ENCODE assay signal across 13 cellular contexts in the genomic region with DNA sequence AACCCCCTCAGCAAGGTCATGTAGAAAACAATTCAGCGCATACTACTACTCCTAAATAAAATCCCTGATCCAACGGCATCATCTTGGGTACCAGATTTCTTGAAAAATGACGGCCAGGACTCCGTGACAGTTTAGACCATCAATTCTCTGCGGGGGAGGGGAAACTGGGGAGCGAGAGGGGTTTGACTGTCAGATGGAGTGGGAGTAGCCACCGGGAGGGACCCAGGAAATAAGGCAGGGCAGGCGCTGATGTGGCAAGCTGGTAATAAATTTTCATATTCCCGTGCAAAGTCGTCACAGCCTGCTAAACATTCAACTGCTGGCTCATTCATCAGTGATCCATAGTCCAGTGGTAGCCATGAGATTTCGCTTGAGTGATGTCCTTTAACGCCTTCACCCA. TPM values are rescaled to one million over a fixed set of nuclear protein-coding genes. Genes with fewer than 3 reads are reported as not detected.
DNase-seq lines count a peak whose midpoint lies in the region; ATAC-seq and TF ChIP-seq lines count a peak whose summit lies in the region.
"Had no signal": no experiment of that assay in that cellular context is flagged by ENCODE, and none has a peak within 500 bp of the region (broad histone marks: within the 10 kb centered on the region; RNA-seq: fewer than 3 reads in every experiment).

No MANE protein-coding gene starts in this region.

- POLR2A ChIA-PET in PC-9 (lab: Charles Lee; ENCODE audit: unreplicated experiment): no interaction called here

- H3K9me2 ChIP-seq in PC-9 (ENCODE audit: insufficient read depth): no peaks in the 10 kb centered on the region

- CTCF ChIA-PET in Calu3 (lab: Charles Lee): no interaction called here
- CTCF ChIA-PET in PC-9 (lab: Charles Lee): no interaction called here

- H3K36me3 Mint-ChIP-seq in Calu3 (ENCODE audit: insufficient read depth, unreplicated experiment) (no peaks in the 10 kb centered on the region), endodermal cell (ENCODE audit: low read depth) (no peaks in the 10 kb centered on the region), neural progenitor cell (no peaks in the 10 kb centered on the region)
- no peaks in the 10 kb centered on the region for H3K36me3 Mint-ChIP-seq in natural killer cell treated with Interleukin-12 subunit alpha and Interleukin-12 subunit beta and Interleukin-15 and Interleukin-18, amount 100 ng/mL, for 72 hours

- H3K9me3 ChIP-seq in PC-9 (ENCODE audit: insufficient read depth, low read depth): no peaks in the 10 kb centered on the region
- no peaks in the 10 kb centered on the region for H3K9me3 ChIP-seq in endodermal cell (ENCODE audit: control insufficient read depth, low read length)
- no peaks in the 10 kb centered on the region for H3K9me3 ChIP-seq in neural progenitor cell (ENCODE audit: low read depth)
- H3K9me3 ChIP-seq: ovary, uterus had no signal

- DNase-seq in Calu3: no peak
- DNase-seq in PC-9: no peak
- DNase-seq in endodermal cell: no peak
- DNase-seq in neural progenitor cell (ENCODE audit: low spot score): no peak
- DNase-seq in dermis blood vessel endothelial cell: no peak
- DNase-seq in natural killer cell treated with Interleukin-12 subunit alpha and Interleukin-12 subunit beta and Interleukin-15 and Interleukin-18, amount 100 ng/mL, for 72 hours (ENCODE audit: low spot score): no peak
- DNase-seq in hippocampal formation (lab: John Stamatoyannopoulos, UW): no peak
- DNase-seq: activated effector memory CD4-positive, alpha-beta T cell treated with anti-CD3 and anti-CD28 coated beads, Interleukin-2, amount 50 U/mL, for 16 hours; CD4-positive, alpha-beta T cell; effector CD8-positive, alpha-beta T cell; uterus had no signal

- H3K79me2 ChIP-seq in PC-9 (ENCODE audit: low read depth) (no peaks in the 10 kb centered on the region), neural progenitor cell (ENCODE audit: low read depth) (no peaks in the 10 kb centered on the region)

- BruUV-seq in Calu3 (replicated peaks; lab: Mats Ljungman, UMichigan) (no TSS peak), PC-9 (replicated peaks; lab: Mats Ljungman, UMichigan) (no TSS peak)

- H3K27me3 Mint-ChIP-seq in Calu3 (ENCODE audit: unreplicated experiment) (no peaks in the 10 kb centered on the region), endodermal cell (ENCODE audit: insufficient read depth) (peaks cover 44% of the 10 kb centered on the region), neural progenitor cell (ENCODE audit: insufficient read depth, low read depth) (no peaks in the 10 kb centered on the region)
- H3K27me3 Mint-ChIP-seq in natural killer cell treated with Interleukin-12 subunit alpha and Interleukin-12 subunit beta and Interleukin-15 and Interleukin-18, amount 100 ng/mL, for 72 hours: no peaks in the 10 kb centered on the region
- H3K27me3 Mint-ChIP-seq: CD4-positive, alpha-beta T cell had no signal

- H3K9ac ChIP-seq in endodermal cell (ENCODE audit: extremely low read depth, low read length, poor library complexity, severe bottlenecking) (no peak overlapping the region), neural progenitor cell (no peak overlapping the region)

- H3F3A ChIP-seq in PC-9 (ENCODE audit: insufficient read depth, low read depth) (no peaks in the 10 kb centered on the region), neural progenitor cell (ENCODE audit: low read depth) (no peaks in the 10 kb centered on the region)

- no peaks in the 10 kb centered on the region for H4K20me1 ChIP-seq in PC-9 (ENCODE audit: insufficient read depth)
- no peaks in the 10 kb centered on the region for H4K20me1 ChIP-seq in neural progenitor cell (ENCODE audit: low read depth)

- H3K4me2 ChIP-seq in PC-9 (peak overlapping the region; percentile 26; the same call in 1 of the 2 replicates), neural progenitor cell (peak overlapping the region; percentile 83)

- intact Hi-C loops in Calu3 (cut with micrococcal nuclease; ENCODE audit: unreplicated experiment) (no loop called here), PC-9 (cut with micrococcal nuclease; ENCODE audit: unreplicated experiment) (no loop called here)

- no peak overlapping the region for H3K27ac Mint-ChIP-seq in Calu3 (ENCODE audit: unreplicated experiment)
- H3K27ac Mint-ChIP-seq in endodermal cell: no peak overlapping the region
- no peak overlapping the region for H3K27ac Mint-ChIP-seq in neural progenitor cell
- no peak overlapping the region for H3K27ac Mint-ChIP-seq in natural killer cell treated with Interleukin-12 subunit alpha and Interleukin-12 subunit beta and Interleukin-15 and Interleukin-18, amount 100 ng/mL, for 72 hours
- H3K27ac Mint-ChIP-seq: CD4-positive, alpha-beta T cell had no signal

- no peaks in the 10 kb centered on the region for H3K4me1 Mint-ChIP-seq in Calu3 (ENCODE audit: low read depth, unreplicated experiment)
- peaks cover 14% of the 10 kb centered on the region for H3K4me1 Mint-ChIP-seq in endodermal cell
- peaks cover 16% of the 10 kb centered on the region for H3K4me1 Mint-ChIP-seq in neural progenitor cell
- H3K4me1 Mint-ChIP-seq in natural killer cell treated with Interleukin-12 subunit alpha and Interleukin-12 subunit beta and Interleukin-15 and Interleukin-18, amount 100 ng/mL, for 72 hours (ENCODE audit: low read depth in 2 of 2): no peaks in the 10 kb centered on the region

- H3K4me3 ChIP-seq in PC-9 (no peak overlapping the region), endodermal cell (ENCODE audit: low read length) (peak overlapping the region; percentile 79), neural progenitor cell (peak overlapping the region; percentile 49)
- H3K4me3 ChIP-seq: ovary, uterus had no signal

- H2AFZ ChIP-seq in PC-9 (no peak overlapping the region), neural progenitor cell (replicated peaks) (peak overlapping the region; percentile 38)

- no peak for ATAC-seq in natural killer cell treated with Interleukin-12 subunit alpha and Interleukin-12 subunit beta and Interleukin-15 and Interleukin-18, amount 100 ng/mL, for 72 hours
- ATAC-seq in HG02588 (IDR thresholded peaks at IDR 0.05; ENCODE audit: unreplicated experiment): no peak

- no peaks in the 10 kb centered on the region for H3K36me3 ChIP-seq in PC-9 (ENCODE audit: low read depth)
- H3K36me3 ChIP-seq in endodermal cell (ENCODE audit: control insufficient read depth, insufficient read depth, low read length): no peaks in the 10 kb centered on the region
- no peaks in the 10 kb centered on the region for H3K36me3 ChIP-seq in neural progenitor cell
- H3K36me3 ChIP-seq: ovary, uterus had no signal

- H3K27ac ChIP-seq in PC-9 (no peak overlapping the region), endodermal cell (ENCODE audit: low read depth, low read length) (no peak overlapping the region), neural progenitor cell (no peak overlapping the region)
- H3K27ac ChIP-seq: ovary, uterus had no signal

- 42 to 48% methylated on average over 9 to 12 of the region's 12 CpGs for WGBS in endodermal cell (ENCODE audit: insufficient coverage in 1 of 2, insufficient read length in 1 of 2), 2 experiments

- H3K4me3 Mint-ChIP-seq in Calu3 (ENCODE audit: low read depth, unreplicated experiment): peak overlapping the region; percentile 43
- peak overlapping the region; percentile 53 for H3K4me3 Mint-ChIP-seq in endodermal cell
- H3K4me3 Mint-ChIP-seq in neural progenitor cell: peak overlapping the region; percentile 89
- no peak overlapping the region for H3K4me3 Mint-ChIP-seq in natural killer cell treated with Interleukin-12 subunit alpha and Interleukin-12 subunit beta and Interleukin-15 and Interleukin-18, amount 100 ng/mL, for 72 hours
- H3K4me3 Mint-ChIP-seq: CD4-positive, alpha-beta T cell had no signal

- 0 out of 2 replicates have a peak, but pooled peaks cover 4% of the 10 kb centered on the region for H3K27me3 ChIP-seq in PC-9 (ENCODE audit: insufficient read depth, low read depth)
- peaks cover 44% of the 10 kb centered on the region for H3K27me3 ChIP-seq in endodermal cell (ENCODE audit: control insufficient read depth, insufficient read depth, low read length, poor library complexity, severe bottlenecking)
- H3K27me3 ChIP-seq in neural progenitor cell: peaks cover 44% of the 10 kb centered on the region
- H3K27me3 ChIP-seq: ovary, uterus had no signal

- H3K4me1 ChIP-seq in PC-9 (replicated peaks; ENCODE audit: insufficient read depth): no peaks in the 10 kb centered on the region
- H3K4me1 ChIP-seq in endodermal cell (ENCODE audit: control insufficient read depth, insufficient read depth, low read length): no peaks in the 10 kb centered on the region
- H3K4me1 ChIP-seq in neural progenitor cell: no peaks in the 10 kb centered on the region
- H3K4me1 ChIP-seq: uterus had no signal

- TF ChIP-seq CTCF in Calu3 (IDR thresholded peaks at IDR 0.05; ENCODE audit: unreplicated experiment): no peak
- no peak for TF ChIP-seq CTCF in PC-9 (conservative IDR thresholded peaks at IDR 0.05)
- no peak for TF ChIP-seq CTCF in endodermal cell (conservative IDR thresholded peaks at IDR 0.05)
- no peak for TF ChIP-seq CTCF in neural progenitor cell (IDR thresholded peaks at IDR 0.05)

- H3K9me3 Mint-ChIP-seq in Calu3 (ENCODE audit: low read depth, unreplicated experiment): no peaks in the 10 kb centered on the region
- H3K9me3 Mint-ChIP-seq in endodermal cell: no peaks in the 10 kb centered on the region
- no peaks in the 10 kb centered on the region for H3K9me3 Mint-ChIP-seq in neural progenitor cell
- H3K9me3 Mint-ChIP-seq in natural killer cell treated with Interleukin-12 subunit alpha and Interleukin-12 subunit beta and Interleukin-15 and Interleukin-18, amount 100 ng/mL, for 72 hours: peaks cover 8% of the 10 kb centered on the region

RNA-seq across cellular contexts. Expression of gene CDH18, which starts 0.4 kb away (rescaled TPM):
- total RNA-seq in Calu3 (2022): not detected in 2 replicates
- total RNA-seq in PC-9 (2021): not detected in 2 replicates
- total RNA-seq in endodermal cell: under 1 TPM in 1 of 2 donors, not detected in 1; 0.22 TPM
- polyA plus RNA-seq in endodermal cell (2013, experiment 1 of 2): 1.2 TPM
- polyA plus RNA-seq in endodermal cell (2013, experiment 2 of 2): 1.9 TPM
- 0.22 and 0.58 TPM in 2 replicates for total RNA-seq in neural progenitor cell (ENCODE audit: low replicate concordance)
- not detected in 2 replicates for total RNA-seq in dermis blood vessel endothelial cell
- not detected for total RNA-seq in natural killer cell treated with Interleukin-12 subunit alpha and Interleukin-12 subunit beta and Interleukin-15 and Interleukin-18, amount 100 ng/mL, for 72 hours
- total RNA-seq: CD4-positive, alpha-beta T cell; ovary had no signal
